8 cellular contexts compared by ENCODE assay signal in the genomic region with DNA sequence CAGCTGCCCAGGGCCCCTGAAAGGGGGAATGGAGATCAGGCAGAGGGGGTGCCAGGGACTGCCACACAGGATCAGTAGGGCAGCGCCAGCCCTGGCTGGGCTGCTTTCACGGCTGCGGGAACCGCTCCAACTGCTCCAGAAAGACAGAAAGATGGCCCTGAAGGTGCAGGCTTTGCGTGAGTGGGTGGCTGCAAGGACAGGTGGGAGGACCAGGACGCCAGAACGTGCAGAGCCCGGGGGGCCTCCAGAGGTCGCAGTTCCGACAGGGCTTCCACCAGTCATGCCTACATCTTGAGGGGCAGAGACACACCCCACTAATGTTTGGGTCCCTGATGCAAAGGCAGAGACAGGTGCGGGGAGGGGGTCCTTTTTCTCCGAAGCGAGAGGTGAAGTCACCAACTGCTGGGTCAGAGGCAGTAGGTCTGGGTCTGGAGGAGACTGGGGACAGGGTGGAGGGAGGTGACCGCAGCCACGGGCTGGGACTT. TPM values are rescaled to one million over a fixed set of nuclear protein-coding genes. Genes with fewer than 3 reads are reported as not detected.
DNase-seq lines count a peak whose midpoint lies in the region; ATAC-seq and TF ChIP-seq lines count a peak whose summit lies in the region.

No MANE protein-coding gene starts in this region.

- H3K4me1 ChIP-seq in osteoblast (ENCODE audit: insufficient read depth, low read length): peaks cover 39% of the 10 kb centered on the region

- peak overlapping the region; percentile 89 for H3K4me3 Mint-ChIP-seq in activated naive CD4-positive, alpha-beta T cell treated with anti-CD3 and anti-CD28 coated beads, Interleukin-2, amount 50 U/mL, for 24 hours

- H3K36me3 ChIP-seq in osteoblast (ENCODE audit: insufficient read depth, low read length): peaks cover 5% of the 10 kb centered on the region

- H3K27me3 Mint-ChIP-seq in activated naive CD4-positive, alpha-beta T cell treated with anti-CD3 and anti-CD28 coated beads, Interleukin-2, amount 50 U/mL, for 24 hours: no peaks in the 10 kb centered on the region

- ATAC-seq in HG02884 (IDR thresholded peaks at IDR 0.05; ENCODE audit: unreplicated experiment): no peak
- no peak for ATAC-seq in GM18502 (IDR thresholded peaks at IDR 0.05; ENCODE audit: poor library complexity, unreplicated experiment)

- no peaks in the 10 kb centered on the region for H3K9me3 ChIP-seq in osteoblast (ENCODE audit: low read depth, low read length)

- no peak for TF ChIP-seq CTCF in epithelial cell of esophagus (IDR thresholded peaks at IDR 0.05; ENCODE audit: insufficient read depth, low read depth, low read length, missing control alignments)
- TF ChIP-seq CTCF in osteoblast (IDR thresholded peaks at IDR 0.05; ENCODE audit: extremely low read depth, low read depth, low read length): peak; percentile 12

- H3K27me3 ChIP-seq in osteoblast (ENCODE audit: insufficient read depth, low read length): no peaks in the 10 kb centered on the region

- peaks cover 42% of the 10 kb centered on the region for H3K4me1 Mint-ChIP-seq in activated naive CD4-positive, alpha-beta T cell treated with anti-CD3 and anti-CD28 coated beads, Interleukin-2, amount 50 U/mL, for 24 hours

- H4K20me1 ChIP-seq in osteoblast (ENCODE audit: insufficient read depth, low read length): peaks cover 35% of the 10 kb centered on the region

- H3K4me2 ChIP-seq in osteoblast (ENCODE audit: insufficient read depth, low read length): peak overlapping the region; percentile 77

- no peaks in the 10 kb centered on the region for H3K9me3 Mint-ChIP-seq in activated naive CD4-positive, alpha-beta T cell treated with anti-CD3 and anti-CD28 coated beads, Interleukin-2, amount 50 U/mL, for 24 hours

- no peak overlapping the region for H3K27ac ChIP-seq in osteoblast (ENCODE audit: low read depth, low read length)

- peak overlapping the region; percentile 68 for H2AFZ ChIP-seq in osteoblast (ENCODE audit: low read length)

- peak overlapping the region; percentile 43 for H3K4me3 ChIP-seq in epithelial cell of esophagus (ENCODE audit: low read length)
- peak overlapping the region; percentile 98 for H3K4me3 ChIP-seq in osteoblast (ENCODE audit: insufficient read depth, low read length)

- H3K36me3 Mint-ChIP-seq in activated naive CD4-positive, alpha-beta T cell treated with anti-CD3 and anti-CD28 coated beads, Interleukin-2, amount 50 U/mL, for 24 hours: no peaks in the 10 kb centered on the region

- H3K27ac Mint-ChIP-seq in activated naive CD4-positive, alpha-beta T cell treated with anti-CD3 and anti-CD28 coated beads, Interleukin-2, amount 50 U/mL, for 24 hours: peak overlapping the region; percentile 86

- DNase-seq in activated naive CD4-positive, alpha-beta T cell (lab: John Stamatoyannopoulos, UW): no peak
- peak; percentile 42 for DNase-seq in RPMI8226
- no peak for DNase-seq in epithelial cell of esophagus (ENCODE audit: low read depth)
- peak; percentile 83 for DNase-seq in osteoblast (ENCODE audit: insufficient read length, low spot score, missing footprints)
- DNase-seq in COR-L47 (lab: John Stamatoyannopoulos, UW): no peak

- H3K79me2 ChIP-seq in osteoblast (ENCODE audit: insufficient read depth, low read length): peaks cover 41% of the 10 kb centered on the region

RNA-seq across cellular contexts. Expression of gene ATP6V0C, which starts 0.8 kb away (rescaled TPM):
- total RNA-seq in osteoblast: 18.8 and 22.7 TPM in 2 replicates

RNA-seq across cellular contexts. Expression of gene AMDHD2, which starts 7.2 kb away (rescaled TPM):
- 88.4 and 94.8 TPM in 2 replicates for total RNA-seq in osteoblast

RNA-seq across cellular contexts. Expression of gene CEMP1, which starts 18.2 kb away (rescaled TPM):
- not detected in 2 replicates for total RNA-seq in osteoblast

RNA-seq across cellular contexts. Expression of gene PDPK1, which starts 24.9 kb away (rescaled TPM):
- total RNA-seq in osteoblast: 19.2 and 23.2 TPM in 2 replicates

RNA-seq across cellular contexts. Expression of gene TBC1D24, which starts 38.0 kb away (rescaled TPM):
- total RNA-seq in osteoblast: 15.9 and 16.6 TPM in 2 replicates

Comparison
In these comparisons a context has a peak if more than half of its experiments do, and no peak if none do; other contexts are left out.
1. DNase-seq: peak in RPMI8226 (single experiment) and osteoblast (single experiment); none in activated naive CD4-positive, alpha-beta T cell (0 of 4), epithelial cell of esophagus (single experiment) and COR-L47 (single experiment).